Comparison of ENCODE assay signal across 17 cellular contexts in genomic region chr7:155576416-155576815, GRCh38. TPM values are rescaled to one million over a fixed set of nuclear protein-coding genes. Genes with fewer than 3 reads are reported as not detected.
DNase-seq lines count a peak whose midpoint lies in the region; ATAC-seq and TF ChIP-seq lines count a peak whose summit lies in the region.
"Had no signal": no experiment of that assay in that cellular context is flagged by ENCODE, and none has a peak within 500 bp of the region (broad histone marks: within the 10 kb centered on the region; RNA-seq: fewer than 3 reads in every experiment).

No MANE protein-coding gene starts in this region.

- ATAC-seq in left colon: peak; percentile 66
- ATAC-seq in stimulated activated memory B cell treated with anti-CD40 and anti-IgM and Interleukin-4, amounts not matched to agents 10 μg/mL and 1 μg/mL and 100 μg/mL, for 72 hours: no peak

- intact Hi-C loops in Caco-2 (cut with micrococcal nuclease; ENCODE audit: unreplicated experiment) (no loop called here), PC-9 (cut with micrococcal nuclease; ENCODE audit: unreplicated experiment) (no loop called here), left colon (cut with DNase I, micrococcal nuclease) (no loop called here), posterior vena cava (cut with DNase I) (no loop called here)

- DNase-seq in Caco-2 (peak in 1 of 2 experiments; percentile 27), PC-9 (peak in 1 of 2 experiments; percentile 26), left colon (no peak), posterior vena cava (ENCODE audit: low spot score) (peak; percentile 30), C1 segment of cervical spinal cord (lab: John Stamatoyannopoulos, UW) (no peak), NCI-H2171 (lab: John Stamatoyannopoulos, UW) (no peak)
- DNase-seq: AML-193; CD4-positive, alpha-beta T cell; DMS79 treated with DMSO at 0.1 percent for 48 hours; HCEC 1CT; Karpas-422; NCI-H1105 treated with DMSO at 0.1 percent for 48 hours; NCI-H187 treated with DMSO at 0.1 percent for 48 hours; NCI-H2171 treated with DMSO at 0.1 percent for 48 hours had no signal

- CTCF ChIA-PET in Caco-2 (lab: Charles Lee): interaction anchor here (1.1 kb wide), 1 partner anchor 22 kb away, joined by 3 read pairs; no protein-coding TSS in a partner anchor
- CTCF ChIA-PET in PC-9 (lab: Charles Lee): interaction anchor here (0.7 kb wide), 1 partner anchor 679 kb away, joined by 3 read pairs; no protein-coding TSS in a partner anchor

- TF ChIP-seq CTCF in Caco-2 (IDR thresholded peaks at IDR 0.05; ENCODE audit: insufficient read depth in 1 of 2, low read depth in 1 of 2, low read length in 1 of 2, severe bottlenecking in 1 of 2, unreplicated experiment in 1 of 2): no peak
- no peak for TF ChIP-seq CTCF in PC-9 (conservative IDR thresholded peaks at IDR 0.05)

- H3K27ac ChIP-seq in PC-9: no peak overlapping the region

- POLR2A ChIA-PET in Caco-2 (lab: Charles Lee) (no interaction called here), PC-9 (lab: Charles Lee; ENCODE audit: unreplicated experiment) (no interaction called here)

- H3K4me1 ChIP-seq in Caco-2: no peaks in the 10 kb centered on the region
- H3K4me1 ChIP-seq in PC-9 (replicated peaks; ENCODE audit: insufficient read depth): no peaks in the 10 kb centered on the region

- H3K36me3 ChIP-seq in Caco-2 (ENCODE audit: control insufficient read depth, insufficient read depth, low read length): no peaks in the 10 kb centered on the region
- no peaks in the 10 kb centered on the region for H3K36me3 ChIP-seq in PC-9 (ENCODE audit: low read depth)

- H3K36me3 Mint-ChIP-seq in Caco-2 (ENCODE audit: insufficient read depth, unreplicated experiment): no peaks in the 10 kb centered on the region
- no peaks in the 10 kb centered on the region for H3K36me3 Mint-ChIP-seq in stimulated activated memory B cell treated with anti-CD40 and anti-IgM and Interleukin-4, amounts not matched to agents 10 μg/mL and 1 μg/mL and 100 μg/mL, for 72 hours

- H3K4me3 Mint-ChIP-seq in Caco-2 (ENCODE audit: unreplicated experiment): peak overlapping the region; percentile 27
- H3K4me3 Mint-ChIP-seq in stimulated activated memory B cell treated with anti-CD40 and anti-IgM and Interleukin-4, amounts not matched to agents 10 μg/mL and 1 μg/mL and 100 μg/mL, for 72 hours: no peak overlapping the region
- H3K4me3 Mint-ChIP-seq: CD4-positive, alpha-beta T cell had no signal

- H3K9me3 Mint-ChIP-seq in Caco-2 (ENCODE audit: unreplicated experiment): no peaks in the 10 kb centered on the region
- H3K9me3 Mint-ChIP-seq in stimulated activated memory B cell treated with anti-CD40 and anti-IgM and Interleukin-4, amounts not matched to agents 10 μg/mL and 1 μg/mL and 100 μg/mL, for 72 hours: no peaks in the 10 kb centered on the region
- H3K9me3 Mint-ChIP-seq: CD4-positive, alpha-beta T cell had no signal

- H3K27me3 ChIP-seq in Caco-2 (replicated peaks; ENCODE audit: control insufficient read depth, insufficient read depth, low read length) (no peaks in the 10 kb centered on the region), PC-9 (ENCODE audit: insufficient read depth, low read depth) (peaks cover 90% of the 10 kb centered on the region)

- no peaks in the 10 kb centered on the region for H3K9me3 ChIP-seq in Caco-2
- no peaks in the 10 kb centered on the region for H3K9me3 ChIP-seq in PC-9 (ENCODE audit: insufficient read depth, low read depth)

- 0 out of 2 replicates have a peak overlapping the region, but pooled peaks have one; percentile 49 for H2AFZ ChIP-seq in PC-9

- no peaks in the 10 kb centered on the region for H3F3A ChIP-seq in PC-9 (ENCODE audit: insufficient read depth, low read depth)

- H3K4me1 Mint-ChIP-seq in Caco-2 (ENCODE audit: low read depth, unreplicated experiment): no peaks in the 10 kb centered on the region
- H3K4me1 Mint-ChIP-seq in stimulated activated memory B cell treated with anti-CD40 and anti-IgM and Interleukin-4, amounts not matched to agents 10 μg/mL and 1 μg/mL and 100 μg/mL, for 72 hours: peaks cover 6% of the 10 kb centered on the region

- no peaks in the 10 kb centered on the region for H3K79me2 ChIP-seq in PC-9 (ENCODE audit: low read depth)

- no peak overlapping the region for H3K27ac Mint-ChIP-seq in Caco-2 (ENCODE audit: unreplicated experiment)
- no peak overlapping the region for H3K27ac Mint-ChIP-seq in stimulated activated memory B cell treated with anti-CD40 and anti-IgM and Interleukin-4, amounts not matched to agents 10 μg/mL and 1 μg/mL and 100 μg/mL, for 72 hours
- H3K27ac Mint-ChIP-seq: CD4-positive, alpha-beta T cell had no signal

- peak overlapping the region; percentile 69 for H3K4me2 ChIP-seq in PC-9

- H3K27me3 Mint-ChIP-seq in Caco-2 (ENCODE audit: insufficient read depth, unreplicated experiment): no peaks in the 10 kb centered on the region
- peaks cover 19% of the 10 kb centered on the region for H3K27me3 Mint-ChIP-seq in stimulated activated memory B cell treated with anti-CD40 and anti-IgM and Interleukin-4, amounts not matched to agents 10 μg/mL and 1 μg/mL and 100 μg/mL, for 72 hours

- H3K9me2 ChIP-seq in PC-9 (ENCODE audit: insufficient read depth): no peaks in the 10 kb centered on the region

- BruUV-seq in Caco-2 (replicated peaks; lab: Mats Ljungman, UMichigan) (no TSS peak), PC-9 (replicated peaks; lab: Mats Ljungman, UMichigan) (no TSS peak)

- H4K20me1 ChIP-seq in PC-9 (ENCODE audit: insufficient read depth): no peaks in the 10 kb centered on the region

- H3K4me3 ChIP-seq in Caco-2 (ENCODE audit: low read depth, low read length) (peak overlapping the region; percentile 26), PC-9 (peak overlapping the region; percentile 32; the same call in 1 of the 2 replicates)

RNA-seq across cellular contexts. Expression of gene CNPY1, which starts 30.1 kb away (rescaled TPM):
- not detected in 2 replicates for total RNA-seq in Caco-2 (2022)
- total RNA-seq in PC-9 (2021): not detected in 2 replicates
- not detected for total RNA-seq in left colon
- total RNA-seq in posterior vena cava: not detected
- total RNA-seq: A673; CD4-positive, alpha-beta T cell; NCI-H460 had no signal
